ENCODE assay signal across 9 cellular contexts in the genomic region with DNA sequence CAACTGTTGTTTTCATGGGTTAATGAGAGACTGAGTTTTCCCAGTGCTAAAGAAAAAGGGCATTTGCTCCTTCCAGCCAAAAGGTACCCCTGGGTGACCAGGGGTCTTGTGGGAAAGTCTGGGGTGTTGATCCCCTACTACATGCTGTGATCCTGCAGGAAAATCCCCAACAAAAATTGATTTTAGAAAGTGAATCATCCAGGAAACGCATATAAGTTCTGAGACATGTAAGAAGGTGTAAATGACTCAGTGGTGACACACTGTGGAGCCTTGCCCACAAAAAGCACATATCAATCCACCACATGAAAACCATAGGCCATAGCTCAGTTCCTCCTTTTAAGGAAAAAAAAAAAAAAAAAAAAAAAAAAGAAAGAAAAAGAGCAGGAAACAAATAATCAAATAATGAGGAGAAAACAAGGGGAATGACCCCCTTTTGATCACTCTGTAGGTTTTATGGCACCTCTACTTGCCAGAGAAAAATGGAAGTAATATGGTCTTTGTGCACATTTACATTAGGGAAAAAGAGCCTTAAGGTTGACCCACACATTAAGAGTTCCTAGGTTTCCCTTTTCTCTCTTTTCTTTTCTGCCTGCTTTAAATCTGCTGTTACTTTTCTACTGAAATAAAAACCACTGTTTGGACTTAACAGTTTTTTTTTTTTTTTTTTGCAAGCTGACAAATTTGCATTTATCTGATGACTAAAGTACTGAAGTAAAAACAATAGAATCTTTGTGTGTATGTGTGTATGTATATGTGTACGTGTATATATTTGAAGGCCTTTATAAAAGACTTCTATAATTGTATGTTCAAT.
A peak's percentile ranks its signal among the peaks of the same experiment; 100 is the strongest.
DNase-seq lines count a peak whose midpoint lies in the region; ATAC-seq, FAIRE-seq and TF ChIP-seq lines count a peak whose summit lies in the region.
"Had no signal": no experiment of that assay in that cellular context is flagged by ENCODE, and none has a peak within 500 bp of the region (broad histone marks: within the 10 kb centered on the region; RNA-seq: fewer than 3 reads in every experiment).

No MANE protein-coding gene starts in this region.

- TF ChIP-seq POLR2A in GM12891 (IDR thresholded peaks at IDR 0.05; ENCODE audit: low read depth, low read length) (no peak), endothelial cell of umbilical vein (IDR thresholded peaks at IDR 0.05; ENCODE audit: low read depth, low read length) (no peak)

- H3K36me3 ChIP-seq in endothelial cell of umbilical vein (ENCODE audit: control insufficient read depth in 2 of 2, extremely low read depth in 1 of 2, insufficient read depth in 2 of 2, low read length in 2 of 2) = no peaks in the 10 kb centered on the region

- H3K9me3 ChIP-seq in endothelial cell of umbilical vein (replicated peaks; ENCODE audit: control insufficient read depth, insufficient read depth, low read length) = no peaks in the 10 kb centered on the region

- in situ Hi-C loops in G401 (cut with HindIII; ENCODE audit: low sequenced_read_pairs) = no loop called here

- BruUV-seq in endothelial cell of umbilical vein (replicated peaks; lab: Mats Ljungman, UMichigan) = no TSS peak

- no peak overlapping the region for H3K27ac ChIP-seq in endothelial cell of umbilical vein (ENCODE audit: insufficient read depth, low read depth, low read length)

- no peaks in the 10 kb centered on the region for H4K20me1 ChIP-seq in endothelial cell of umbilical vein (replicated peaks; ENCODE audit: control insufficient read depth, extremely low read depth, insufficient read depth, low read length)

- DNase-seq in GM12891 (ENCODE audit: insufficient read length, low spot score) = peak; percentile 24
- DNase-seq in HT-29 (ENCODE audit: low spot score) = peak; percentile 7
- DNase-seq in endothelial cell of umbilical vein (ENCODE audit: low read depth, low spot score) = no peak
- no peak for DNase-seq in G401 (ENCODE audit: low spot score)
- no peak for DNase-seq in NCI-H2029 (lab: John Stamatoyannopoulos, UW)
- DNase-seq in nucleus accumbens (lab: John Stamatoyannopoulos, UW) = no peak
- DNase-seq in DMS153 treated with DMSO at 0.1 percent for 48 hours (lab: John Stamatoyannopoulos, UW; ENCODE audit: unreplicated experiment) = no peak

- dilution Hi-C loops in endothelial cell of umbilical vein (cut with MboI; ENCODE audit: extremely low pct_ligation_motif_present, low sequenced_read_pairs) = no loop called here

- H2AFZ ChIP-seq in endothelial cell of umbilical vein (ENCODE audit: low read depth, low read length) = no peak overlapping the region

- H3K79me2 ChIP-seq in endothelial cell of umbilical vein (ENCODE audit: control insufficient read depth, insufficient read depth, low read length) = no peaks in the 10 kb centered on the region

- H3K4me3 ChIP-seq in endothelial cell of umbilical vein (replicated peaks in 1 of 3; ENCODE audit: insufficient read depth in 1 of 3, low read depth in 1 of 3, low read length in 3 of 3) = no peak overlapping the region
- H3K4me3 ChIP-seq: K562 had no signal

- CTCF ChIA-PET in endothelial cell of umbilical vein (lab: Charles Lee) = interaction anchor here (0.6 kb wide), 6 partner anchors 9 to 1542 kb away, joined by 3 to 4 read pairs (median 3); no protein-coding TSS in a partner anchor

- H3K27me3 ChIP-seq in endothelial cell of umbilical vein (ENCODE audit: control insufficient read depth in 2 of 2, insufficient read depth in 2 of 2, low read length in 2 of 2) = no peaks in the 10 kb centered on the region

- peak; percentile 94 for ATAC-seq in GM21526 (IDR thresholded peaks at IDR 0.05; ENCODE audit: low FRiP score, unreplicated experiment)
- ATAC-seq: K562 had no signal

- H3K9me1 ChIP-seq in endothelial cell of umbilical vein (replicated peaks; ENCODE audit: control insufficient read depth, extremely low read depth, insufficient read depth, low read length) = no peaks in the 10 kb centered on the region

- H3K9ac ChIP-seq in endothelial cell of umbilical vein (replicated peaks; ENCODE audit: extremely low read depth, insufficient read depth, low read length) = no peak overlapping the region

- no peaks in the 10 kb centered on the region for H3K4me1 ChIP-seq in endothelial cell of umbilical vein (ENCODE audit: control insufficient read depth, extremely low read depth, insufficient read depth, low read length)

- H3K4me2 ChIP-seq in endothelial cell of umbilical vein (ENCODE audit: insufficient read depth, low read length) = no peak overlapping the region

- intact Hi-C loops in endothelial cell of umbilical vein (cut with micrococcal nuclease) = no loop called here

- FAIRE-seq in GM12891 (lab: Jason Lieb, UNC) (peak; percentile 76), endothelial cell of umbilical vein (lab: Jason Lieb, UNC) (peak; percentile 4)
- FAIRE-seq: K562 had no signal

- POLR2A ChIA-PET in endothelial cell of umbilical vein (lab: Charles Lee) = no interaction called here

- no peak for TF ChIP-seq CTCF in endothelial cell of umbilical vein (IDR thresholded peaks at IDR 0.05; ENCODE audit: extremely low read depth in 1 of 2, insufficient read depth in 1 of 2, low read depth in 1 of 2, low read length in 2 of 2)

TF ChIP-seq in GM12891, 5 proteins besides CTCF, POLR2A, EP300 and RAD21:
- peak; percentile 92 for TF ChIP-seq SPI1 (IDR thresholded peaks at IDR 0.05; ENCODE audit: low read depth, low read length)
- no peak for TF ChIP-seq TAF1 (IDR thresholded peaks at IDR 0.05; ENCODE audit: low read depth, low read length)
- no peak for TF ChIP-seq POLR2AphosphoS5 (IDR thresholded peaks at IDR 0.05; ENCODE audit: low read depth, low read length)
- TF ChIP-seq POU2F2 (IDR thresholded peaks at IDR 0.05; ENCODE audit: low read depth, low read length) = 0 out of 2 replicates have a peak, but pooled peaks have one; percentile 37
- no peak for TF ChIP-seq PAX5 (IDR thresholded peaks at IDR 0.05; ENCODE audit: insufficient read depth, low read length, severe bottlenecking)
TF ChIP-seq in GM12891: peak in this region for 2.

TF ChIP-seq in endothelial cell of umbilical vein, 7 proteins besides CTCF, POLR2A, EP300 and RAD21:
- TF ChIP-seq GATA2 (IDR thresholded peaks at IDR 0.05; ENCODE audit: insufficient read depth, insufficient read length, low read depth, low read length) = no peak
- TF ChIP-seq JUN (IDR thresholded peaks at IDR 0.05; ENCODE audit: borderline replicate concordance, insufficient read depth, insufficient read length, low read depth) = no peak
- TF ChIP-seq POLR2AphosphoS5 (IDR thresholded peaks at IDR 0.05; ENCODE audit: insufficient read depth, low read depth, low read length) = no peak
- TF ChIP-seq, protein P1, sequence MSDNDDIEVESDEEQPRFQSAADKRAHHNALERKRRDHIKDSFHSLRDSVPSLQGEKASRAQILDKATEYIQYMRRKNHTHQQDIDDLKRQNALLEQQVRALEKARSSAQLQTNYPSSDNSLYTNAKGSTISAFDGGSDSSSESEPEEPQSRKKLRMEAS (IDR thresholded peaks at IDR 0.05; ENCODE audit: insufficient read depth, insufficient read length) = no peak
- peak; percentile 77 for TF ChIP-seq FOS (IDR thresholded peaks at IDR 0.05; ENCODE audit: borderline replicate concordance, insufficient read depth, low read length)
TF ChIP-seq in endothelial cell of umbilical vein: peak in this region for 1.

Comparison
In these comparisons a context has a peak if more than half of its experiments do, and no peak if none do; other contexts are left out.
1. DNase-seq: peak in GM12891 (single experiment) and HT-29 (single experiment); none in endothelial cell of umbilical vein (single experiment), G401 (single experiment), NCI-H2029 (single experiment), nucleus accumbens (0 of 56) and DMS153 treated with DMSO at 0.1 percent for 48 hours (single experiment).